In genomic region chr3:129289201-129289921, GRCh38 we compare ENCODE assay signal across 19 cellular contexts. TPM values are rescaled to one million over a fixed set of nuclear protein-coding genes. Genes with fewer than 3 reads are reported as not detected.
A peak's percentile ranks its signal among the peaks of the same experiment; 100 is the strongest.
DNase-seq lines count a peak whose midpoint lies in the region; ATAC-seq and TF ChIP-seq lines count a peak whose summit lies in the region.
"Had no signal": no experiment of that assay in that cellular context is flagged by ENCODE, and none has a peak within 500 bp of the region (broad histone marks: within the 10 kb centered on the region; RNA-seq: fewer than 3 reads in every experiment).

No MANE protein-coding gene starts in this region.

- no peaks in the 10 kb centered on the region for H4K20me1 ChIP-seq in GM23248 (ENCODE audit: insufficient read depth)

- H3K4me3 ChIP-seq in GM23248 (no peak overlapping the region), fibroblast of the aortic adventitia (ENCODE audit: low read depth, low read length) (no peak overlapping the region)
- H3K4me3 ChIP-seq: Peyer's patch, testis had no signal

- H3K4me2 ChIP-seq in GM23248 (ENCODE audit: unreplicated experiment) = no peak overlapping the region

- no peak for TF ChIP-seq CTCF in fibroblast of the aortic adventitia (IDR thresholded peaks at IDR 0.05; ENCODE audit: insufficient read depth, low read length)

- H3K36me3 ChIP-seq in GM23248 (ENCODE audit: low read depth) = peaks cover 17% of the 10 kb centered on the region

- H3K9ac ChIP-seq in GM23248 = no peak overlapping the region

- DNase-seq in A172 (ENCODE audit: low spot score) (peak; percentile 46), GM23248 (peak; percentile 87), fibroblast of the aortic adventitia (ENCODE audit: low read depth) (peak; percentile 32), NCI-H2171 (lab: John Stamatoyannopoulos, UW) (no peak)
- no peak for DNase-seq in activated naive CD8-positive, alpha-beta T cell treated with anti-CD3 and anti-CD28 coated beads for 36 hours
- DNase-seq in stimulated activated naive CD4-positive, alpha-beta T cell treated with Interleukin-2 at 50 U/mL for 16 hours (lab: John Stamatoyannopoulos, UW) = no peak
- DNase-seq: activated B cell treated with CpG ODN at 0.5 μM for 24 hours; activated CD8-positive, alpha-beta memory T cell treated with anti-CD3 and anti-CD28 coated beads, Interleukin-2, amount 50 U/mL, for 48 hours; activated naive CD4-positive, alpha-beta T cell treated with anti-CD3 and anti-CD28 coated beads, Interleukin-2, amount 50 U/mL, for 16 hours; Calu3; cerebellar nuclear complex; NCI-H1694; NCI-H526; Peyer's patch; T-cell; testis had no signal

- no peak overlapping the region for H3K4me3 Mint-ChIP-seq in activated naive CD8-positive, alpha-beta T cell treated with anti-CD3 and anti-CD28 coated beads for 36 hours
- H3K4me3 Mint-ChIP-seq: activated B cell treated with CpG ODN at 0.5 μM for 24 hours; natural killer cell treated with Interleukin-12 subunit alpha and Interleukin-12 subunit beta and Interleukin-15 and Interleukin-18, amount 100 ng/mL, for 72 hours; T-cell had no signal

- H3K27me3 ChIP-seq in GM23248 (replicated peaks; ENCODE audit: insufficient read depth) = no peaks in the 10 kb centered on the region
- H3K27me3 ChIP-seq: Peyer's patch, testis had no signal

- no peaks in the 10 kb centered on the region for H3K27me3 Mint-ChIP-seq in activated naive CD8-positive, alpha-beta T cell treated with anti-CD3 and anti-CD28 coated beads for 36 hours
- H3K27me3 Mint-ChIP-seq: natural killer cell treated with Interleukin-12 subunit alpha and Interleukin-12 subunit beta and Interleukin-15 and Interleukin-18, amount 100 ng/mL, for 72 hours; T-cell had no signal

- H3K4me1 Mint-ChIP-seq in activated naive CD8-positive, alpha-beta T cell treated with anti-CD3 and anti-CD28 coated beads for 36 hours = peaks cover 14% of the 10 kb centered on the region

- peaks cover 18% of the 10 kb centered on the region for H3K36me3 Mint-ChIP-seq in activated naive CD8-positive, alpha-beta T cell treated with anti-CD3 and anti-CD28 coated beads for 36 hours
- H3K36me3 Mint-ChIP-seq: natural killer cell treated with Interleukin-12 subunit alpha and Interleukin-12 subunit beta and Interleukin-15 and Interleukin-18, amount 100 ng/mL, for 72 hours had no signal

- no peaks in the 10 kb centered on the region for H3K9me3 Mint-ChIP-seq in activated naive CD8-positive, alpha-beta T cell treated with anti-CD3 and anti-CD28 coated beads for 36 hours
- H3K9me3 Mint-ChIP-seq: activated B cell treated with CpG ODN at 0.5 μM for 24 hours; natural killer cell treated with Interleukin-12 subunit alpha and Interleukin-12 subunit beta and Interleukin-15 and Interleukin-18, amount 100 ng/mL, for 72 hours; T-cell had no signal

- peaks cover 9% of the 10 kb centered on the region for H3K4me1 ChIP-seq in GM23248 (ENCODE audit: insufficient read depth)
- H3K4me1 ChIP-seq: Peyer's patch, testis had no signal

- no peak for ATAC-seq in HG03045 (IDR thresholded peaks at IDR 0.05; ENCODE audit: unreplicated experiment)
- no peak for ATAC-seq in activated CD4-positive, CD25-positive, alpha-beta regulatory T cell treated with anti-CD3 and anti-CD28 coated beads, Interleukin-2, amount 50 U/mL, for 24 hours
- ATAC-seq: natural killer cell treated with Interleukin-12 subunit alpha and Interleukin-12 subunit beta and Interleukin-15 and Interleukin-18, amount 100 ng/mL, for 72 hours; T-cell had no signal

- no peaks in the 10 kb centered on the region for H3K9me2 ChIP-seq in GM23248 (ENCODE audit: insufficient read depth)

- peaks cover 24% of the 10 kb centered on the region; the same call in 1 of the 2 replicates for H3K79me2 ChIP-seq in GM23248 (ENCODE audit: insufficient read depth)

- H3F3A ChIP-seq in GM23248 (ENCODE audit: insufficient read depth) = peaks cover 11% of the 10 kb centered on the region

- WGBS in GM23248 (ENCODE audit: low coverage in 1 of 2, low lambda C conversion rate in 2 of 2, missing lambda C conversion rate in 2 of 2), 2 experiments = 78% methylated on average over 6 of the region's 6 CpGs

- peak overlapping the region; percentile 47 for H3K27ac ChIP-seq in GM23248
- H3K27ac ChIP-seq: Peyer's patch, testis had no signal

- H3K27ac Mint-ChIP-seq in activated naive CD8-positive, alpha-beta T cell treated with anti-CD3 and anti-CD28 coated beads for 36 hours = peak overlapping the region; percentile 54
- H3K27ac Mint-ChIP-seq: activated B cell treated with CpG ODN at 0.5 μM for 24 hours; natural killer cell treated with Interleukin-12 subunit alpha and Interleukin-12 subunit beta and Interleukin-15 and Interleukin-18, amount 100 ng/mL, for 72 hours; T-cell had no signal

- H3K9me3 ChIP-seq in GM23248 (ENCODE audit: low read depth) = no peaks in the 10 kb centered on the region
- H3K9me3 ChIP-seq: Peyer's patch, testis had no signal

- in situ Hi-C loops in GM23248 (cut with MboI) = no loop called here

- no peak overlapping the region for H2AFZ ChIP-seq in GM23248

RNA-seq across cellular contexts. Expression of gene HMCES, which starts 10.7 kb away (rescaled TPM):
- 97.1 and 121 TPM in 2 replicates for total RNA-seq in A172 (2014; rRNA removed; shearing (Covaris generic))
- 10.6 and 12.5 TPM in 2 replicates for total RNA-seq in GM23248 (2014; rRNA removed; shearing (Covaris generic))
- polyA plus RNA-seq in GM23248 (2016; fragmentation: Nextera tagmentation; extraction: Ambion mirVana) = 33.2 and 33.5 TPM in 2 replicates
- total RNA-seq in activated naive CD8-positive, alpha-beta T cell treated with anti-CD3 and anti-CD28 coated beads for 36 hours = 10 to 100 TPM; 83.6 to 83.7 TPM
- total RNA-seq in fibroblast of the aortic adventitia (ENCODE audit: low replicate concordance) = 9.2 and 11.1 TPM in 2 replicates

RNA-seq across cellular contexts. Expression of gene COPG1, which starts 40.0 kb away (rescaled TPM):
- 296 and 315 TPM in 2 replicates for total RNA-seq in A172 (2014; rRNA removed; shearing (Covaris generic))
- total RNA-seq in GM23248 (2014; rRNA removed; shearing (Covaris generic)) = 298 and 328 TPM in 2 replicates
- 254 and 265 TPM in 2 replicates for polyA plus RNA-seq in GM23248 (2016; fragmentation: Nextera tagmentation; extraction: Ambion mirVana)
- 100 to 1,000 TPM; 128 to 132 TPM for total RNA-seq in activated naive CD8-positive, alpha-beta T cell treated with anti-CD3 and anti-CD28 coated beads for 36 hours
- 235 and 371 TPM in 2 replicates for total RNA-seq in fibroblast of the aortic adventitia (ENCODE audit: low replicate concordance)

Comparison
In these comparisons a context has a peak if more than half of its experiments do, and no peak if none do; other contexts are left out.
1. DNase-seq: peak in A172 (single experiment), GM23248 (single experiment) and fibroblast of the aortic adventitia (single experiment); none in activated naive CD8-positive, alpha-beta T cell treated with anti-CD3 and anti-CD28 coated beads for 36 hours (single experiment), stimulated activated naive CD4-positive, alpha-beta T cell treated with Interleukin-2 at 50 U/mL for 16 hours (single experiment) and NCI-H2171 (single experiment).